Comparison of ENCODE assay signal across 29 cellular contexts in genomic region chr10:5924889-5925288, GRCh38. TPM values are rescaled to one million over a fixed set of nuclear protein-coding genes. Genes with fewer than 3 reads are reported as not detected.
"Had no signal": no experiment of that assay in that cellular context is flagged by ENCODE, and none has a peak within 500 bp of the region (broad histone marks: within the 10 kb centered on the region; RNA-seq: fewer than 3 reads in every experiment).

No MANE protein-coding gene starts in this region.

- H3K4me3 ChIP-seq: neural progenitor cell, ovary, psoas muscle, right lobe of liver, sigmoid colon, suprapubic skin, testis, tibial artery, transverse colon, upper lobe of right lung, uterus had no signal

- H3K4me2 ChIP-seq: neural progenitor cell had no signal

- H3K36me3 ChIP-seq: ovary, uterus had no signal

- H3K4me3 Mint-ChIP-seq: natural killer cell; nephron; neural progenitor cell; stimulated activated memory B cell treated with anti-CD40 and anti-IgM and Interleukin-4, amounts not matched to agents 10 μg/mL and 1 μg/mL and 100 μg/mL, for 72 hours; stimulated activated naive CD8-positive, alpha-beta T cell treated with anti-CD3 and anti-CD28 coated beads, Interleukin-15, amount 100 ng/mL, for 72 hours; type B pancreatic cell had no signal

- H2AFZ ChIP-seq: neural progenitor cell, parathyroid adenoma had no signal

- H3K79me2 ChIP-seq: parathyroid adenoma had no signal

- H3K9me3 Mint-ChIP-seq: natural killer cell; nephron; neural progenitor cell; stimulated activated memory B cell treated with anti-CD40 and anti-IgM and Interleukin-4, amounts not matched to agents 10 μg/mL and 1 μg/mL and 100 μg/mL, for 72 hours; stimulated activated naive CD8-positive, alpha-beta T cell treated with anti-CD3 and anti-CD28 coated beads, Interleukin-15, amount 100 ng/mL, for 72 hours; type B pancreatic cell had no signal

- H3K27ac Mint-ChIP-seq: natural killer cell; nephron; neural progenitor cell; stimulated activated memory B cell treated with anti-CD40 and anti-IgM and Interleukin-4, amounts not matched to agents 10 μg/mL and 1 μg/mL and 100 μg/mL, for 72 hours; type B pancreatic cell had no signal

- H3K27me3 ChIP-seq: neural progenitor cell, ovary, right lobe of liver, sigmoid colon, suprapubic skin, testis, tibial artery, transverse colon, upper lobe of right lung, uterus had no signal

- H3K4me1 Mint-ChIP-seq: natural killer cell; nephron; neural progenitor cell; stimulated activated memory B cell treated with anti-CD40 and anti-IgM and Interleukin-4, amounts not matched to agents 10 μg/mL and 1 μg/mL and 100 μg/mL, for 72 hours; stimulated activated naive CD8-positive, alpha-beta T cell treated with anti-CD3 and anti-CD28 coated beads, Interleukin-15, amount 100 ng/mL, for 72 hours had no signal

- H3K9ac ChIP-seq: neural progenitor cell, parathyroid adenoma had no signal

- ATAC-seq: natural killer cell; psoas muscle; right lobe of liver; stimulated activated memory B cell treated with anti-CD40 and anti-IgM and Interleukin-4, amounts not matched to agents 10 μg/mL and 1 μg/mL and 100 μg/mL, for 72 hours; stimulated activated naive CD8-positive, alpha-beta T cell treated with anti-CD3 and anti-CD28 coated beads, Interleukin-15, amount 100 ng/mL, for 72 hours; stimulated activated naive CD8-positive, alpha-beta T cell treated with anti-CD3 and anti-CD28 coated beads, Interleukin-15, Interleukin-2, amounts not matched to agents 100 U/mL and 50 U/mL, for 24 hours; upper lobe of right lung had no signal

- H3K27me3 Mint-ChIP-seq: progenitor cell of endocrine pancreas; stimulated activated memory B cell treated with anti-CD40 and anti-IgM and Interleukin-4, amounts not matched to agents 10 μg/mL and 1 μg/mL and 100 μg/mL, for 72 hours; stimulated activated naive CD8-positive, alpha-beta T cell treated with anti-CD3 and anti-CD28 coated beads, Interleukin-15, amount 100 ng/mL, for 72 hours; type B pancreatic cell had no signal

- H3K9me3 ChIP-seq: ovary, psoas muscle, right lobe of liver, sigmoid colon, suprapubic skin, testis, tibial artery, transverse colon, upper lobe of right lung, uterus had no signal

- H3K4me1 ChIP-seq: neural progenitor cell, parathyroid adenoma, psoas muscle, sigmoid colon, suprapubic skin, testis, transverse colon, upper lobe of right lung, uterus had no signal

- H3K27ac ChIP-seq: neural progenitor cell, ovary, parathyroid adenoma, psoas muscle, right lobe of liver, sigmoid colon, suprapubic skin, testis, tibial artery, transverse colon, upper lobe of right lung, uterus had no signal

- DNase-seq: natural killer cell; occipital lobe; ovary; psoas muscle; right lobe of liver; sigmoid colon; small intestine; stimulated activated CD4-positive, alpha-beta T cell treated with anti-CD3 and anti-CD28 coated beads, Interleukin-12 subunit alpha, Interleukin-12 subunit beta, amount 100 ng/mL, for 4 hours; stimulated activated CD4-positive, alpha-beta T cell treated with anti-CD3 and anti-CD28 coated beads, Interleukin-1b, Interleukin-23, amount 100 ng/mL, for 48 hours; stimulated activated CD4-positive, alpha-beta T cell treated with anti-CD3 and anti-CD28 coated beads, Interleukin-4, amount 100 ng/mL, for 1 hour; stimulated activated CD4-positive, alpha-beta T cell treated with anti-CD3 and anti-CD28 coated beads, Interleukin-4, amount 100 ng/mL, for 4 hours; stimulated activated CD8-positive, alpha-beta memory T cell treated with anti-CD3 and anti-CD28 coated beads, Interleukin-4, amount 100 ng/mL, for 48 hours; stimulated activated naive CD4-positive, alpha-beta T cell; stimulated activated naive CD8-positive, alpha-beta T cell treated with anti-CD3 and anti-CD28 coated beads, Interleukin-15, amount 100 ng/mL, for 72 hours; stimulated activated naive CD8-positive, alpha-beta T cell treated with anti-CD3 and anti-CD28 coated beads, Interleukin-15, Interleukin-2, amounts not matched to agents 100 U/mL and 50 U/mL, for 24 hours; substantia nigra; testis; tibial artery; transverse colon; upper lobe of right lung; uterus had no signal

RNA-seq across cellular contexts. Expression of gene IL15RA, which starts 52.5 kb away (rescaled TPM):
- total RNA-seq: occipital lobe had no signal
- polyA plus RNA-seq: neural cell had no signal
